8 cellular contexts compared by ENCODE assay signal in the genomic region with DNA sequence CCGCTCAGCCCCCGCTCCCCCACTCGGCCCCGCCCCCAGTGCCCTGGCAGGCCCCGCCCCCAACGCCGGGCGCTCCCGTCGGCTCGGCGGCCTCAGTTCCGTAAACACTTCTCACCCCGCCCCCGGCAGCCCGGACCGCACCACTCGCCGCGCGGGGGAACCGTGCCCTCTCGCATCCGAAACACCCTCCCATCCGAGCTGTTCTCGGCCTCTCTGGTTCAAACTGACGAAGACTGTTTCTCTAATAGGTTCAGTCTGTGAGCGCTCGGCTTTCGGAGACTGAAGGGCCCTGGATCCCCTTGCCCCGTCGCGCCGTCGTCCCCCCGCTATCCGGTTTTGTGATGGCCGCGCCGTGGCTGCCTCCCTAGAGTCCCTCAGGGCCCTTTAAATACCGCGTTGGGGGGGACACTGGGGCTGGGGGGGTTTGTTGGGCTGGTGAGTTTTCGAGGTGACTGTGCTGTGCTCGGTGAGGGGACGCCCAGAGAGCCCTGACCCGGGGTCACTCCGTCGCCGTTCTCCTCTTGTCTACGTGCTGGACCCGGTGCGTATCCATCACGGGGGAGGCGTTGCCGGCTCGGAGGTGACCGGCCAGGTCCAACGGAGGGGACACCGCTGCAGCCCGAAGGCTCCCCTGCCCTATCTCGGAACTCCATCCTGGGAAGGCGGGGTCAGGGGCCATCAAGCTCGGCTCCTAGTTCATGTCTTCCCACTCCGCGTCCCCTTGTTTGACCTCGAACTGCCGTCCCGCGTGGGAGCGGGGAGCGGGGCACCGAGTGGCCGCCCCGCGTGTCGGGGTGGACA.
DNase-seq lines count a peak whose midpoint lies in the region; ATAC-seq lines count a peak whose summit lies in the region.

A gene (plus strand): TSS at position 333 of the 801 bp plus-strand sequence. CDS start 8,343 bp downstream, outside the sequence.

- peak; percentile 75 for ATAC-seq in GM18868 (IDR thresholded peaks at IDR 0.05; ENCODE audit: unreplicated experiment)
- peak; percentile 60 for ATAC-seq in HG03097 (IDR thresholded peaks at IDR 0.05; ENCODE audit: low FRiP score, unreplicated experiment)
- peak; percentile 70 for ATAC-seq in activated CD4-positive, CD25-positive, alpha-beta regulatory T cell treated with anti-CD3 and anti-CD28 coated beads, Interleukin-2, amount 50 U/mL, for 24 hours

- DNase-seq in 8988T (peak; percentile 66), NCI-H2227 (lab: John Stamatoyannopoulos, UW; ENCODE audit: unreplicated experiment) (peak; percentile 89), islet precursor cell (peak; percentile 89)
- DNase-seq in central memory CD4-positive, alpha-beta T cell: peak; percentile 92
- peak; percentile 67 to 79 for DNase-seq in stimulated activated CD4-positive, alpha-beta T cell treated with anti-CD3 and anti-CD28 coated beads, Interleukin-12 subunit alpha, Interleukin-12 subunit beta, amount 100 ng/mL, for 24 hours (ENCODE audit: low read depth in 2 of 2)

Comparison
In these comparisons a context has a peak if more than half of its experiments do, and no peak if none do; other contexts are left out.
1. Peak in every context shown above with its lines: DNase-seq and ATAC-seq.